In genomic region chr16:425740-426114, GRCh38 we compare ENCODE assay signal across 8 cellular contexts. TPM values are rescaled to one million over a fixed set of nuclear protein-coding genes. Genes with fewer than 3 reads are reported as not detected.
DNase-seq lines count a peak whose midpoint lies in the region; ATAC-seq and TF ChIP-seq lines count a peak whose summit lies in the region.

No MANE protein-coding gene starts in this region.

- peak overlapping the region; percentile 55; the same call in 1 of the 2 replicates for H3K9ac ChIP-seq in HCT116 (ENCODE audit: low read length)

- DNase-seq in HCT116 (ENCODE audit: low read depth, low spot score) = no peak
- no peak for DNase-seq in PC-9
- no peak for DNase-seq in kidney tubule cell (ENCODE audit: low spot score)
- DNase-seq in NCI-H2107 treated with DMSO at 0.1 percent for 48 hours (lab: John Stamatoyannopoulos, UW; ENCODE audit: unreplicated experiment) = no peak
- no peak for DNase-seq in SIG-M5 treated with dmso at 0.1 percent for 504 hours (lab: John Stamatoyannopoulos, UW; ENCODE audit: unreplicated experiment)

- BruUV-seq in HCT116 (replicated peaks; lab: Mats Ljungman, UMichigan) (no TSS peak), PC-9 (replicated peaks; lab: Mats Ljungman, UMichigan) (no TSS peak)

- H3K4me1 ChIP-seq in HCT116 (ENCODE audit: control insufficient read depth in 1 of 2, insufficient read depth in 2 of 2, low read length in 2 of 2) (peaks cover 16 to 35% of the 10 kb centered on the region in 2 experiments), PC-9 (replicated peaks; ENCODE audit: insufficient read depth) (peaks cover 22% of the 10 kb centered on the region), ectodermal cell (ENCODE audit: control insufficient read depth, insufficient read depth, low read length) (peaks cover 16% of the 10 kb centered on the region), neuron (ENCODE audit: insufficient read depth, low read length) (peaks cover 22% of the 10 kb centered on the region)

- TF ChIP-seq CTCF in HCT116 (IDR thresholded peaks at IDR 0.05 in 2 of 3, conservative IDR thresholded peaks at IDR 0.05 in 1 of 3; ENCODE audit: borderline replicate concordance in 1 of 3, insufficient read depth in 1 of 3, low read depth in 2 of 3, low read length in 2 of 3) = no peak
- TF ChIP-seq CTCF in PC-9 (conservative IDR thresholded peaks at IDR 0.05) = no peak

- POLR2A ChIA-PET in HCT116 (lab: Charles Lee) = no interaction called here
- POLR2A ChIA-PET in PC-9 (lab: Charles Lee; ENCODE audit: unreplicated experiment) = no interaction called here

- no peaks in the 10 kb centered on the region for H4K20me1 ChIP-seq in HCT116 (ENCODE audit: insufficient read depth)
- H4K20me1 ChIP-seq in PC-9 (ENCODE audit: insufficient read depth) = no peaks in the 10 kb centered on the region; the same call in 1 of the 2 replicates

- H3K4me3 ChIP-seq in HCT116 (replicated peaks in 1 of 2; ENCODE audit: low read depth in 1 of 2, low read length in 2 of 2) (peak overlapping the region; percentile 43 to 60; a peak in 3 of 4 replicates), PC-9 (peak overlapping the region; percentile 68; the same call in 1 of the 2 replicates), ectodermal cell (ENCODE audit: insufficient read depth, low read depth, low read length) (peak overlapping the region; percentile 84), neuron (ENCODE audit: low read length) (peak overlapping the region; percentile 61)

- peak overlapping the region; percentile 43; the same call in 1 of the 2 replicates for H3K27ac ChIP-seq in HCT116 (ENCODE audit: low read depth, low read length)
- H3K27ac ChIP-seq in PC-9 = no peak overlapping the region
- peak overlapping the region; percentile 55 for H3K27ac ChIP-seq in ectodermal cell (ENCODE audit: insufficient read depth, low read depth, low read length, poor library complexity, severe bottlenecking)

- WGBS in ectodermal cell, 2 experiments = 0 to 1% methylated on average over 63 of the region's 63 CpGs

- H3F3A ChIP-seq in PC-9 (ENCODE audit: insufficient read depth, low read depth) = peaks cover 19% of the 10 kb centered on the region

- no peak for TF ChIP-seq POLR2A in HCT116 (IDR thresholded peaks at IDR 0.05; ENCODE audit: borderline replicate concordance, extremely low read depth, insufficient read depth, insufficient read length)

- RAD21 ChIA-PET in HCT116 (lab: Charles Lee; ENCODE audit: low non-redundant PET in 1 of 2, low total read pairs in 2 of 2, uncharacterized antibody in 2 of 2, unreplicated experiment in 2 of 2) = no interaction called here

- H3K79me2 ChIP-seq in HCT116 (ENCODE audit: insufficient read depth, low read length) (peaks cover 15% of the 10 kb centered on the region; the same call in 1 of the 2 replicates), PC-9 (ENCODE audit: low read depth) (peaks cover 10% of the 10 kb centered on the region)

- H3K36me3 ChIP-seq in HCT116 (ENCODE audit: control insufficient read depth in 1 of 2, insufficient read depth in 2 of 2, low read length in 2 of 2) (no peaks in the 10 kb centered on the region), PC-9 (ENCODE audit: low read depth) (no peaks in the 10 kb centered on the region), ectodermal cell (ENCODE audit: control insufficient read depth, insufficient read depth, low read length) (no peaks in the 10 kb centered on the region), neuron (ENCODE audit: insufficient read depth, low read length) (peaks cover 23% of the 10 kb centered on the region)

- intact Hi-C loops in HCT116 (cut with micrococcal nuclease) (no loop called here), PC-9 (cut with micrococcal nuclease; ENCODE audit: unreplicated experiment) (loop anchor here (5.0 kb wide), 1 partner anchor 102 kb away; the partner anchor contains the start of gene CAPN15)

- no peaks in the 10 kb centered on the region for H3K9me3 ChIP-seq in HCT116 (ENCODE audit: control insufficient read depth in 1 of 2, insufficient read depth in 1 of 2, low read depth in 1 of 2, low read length in 2 of 2)
- H3K9me3 ChIP-seq in PC-9 (ENCODE audit: insufficient read depth, low read depth) = no peaks in the 10 kb centered on the region
- H3K9me3 ChIP-seq in ectodermal cell (ENCODE audit: control insufficient read depth, low read length) = no peaks in the 10 kb centered on the region
- no peaks in the 10 kb centered on the region for H3K9me3 ChIP-seq in neuron (ENCODE audit: low read length)

- H3K9me2 ChIP-seq in HCT116 (ENCODE audit: insufficient read depth) (no peaks in the 10 kb centered on the region), PC-9 (ENCODE audit: insufficient read depth) (no peaks in the 10 kb centered on the region)

- CTCF ChIA-PET in HCT116 (lab: Charles Lee) (interaction anchor here (0.6 to 1.2 kb wide), 2 partner anchors 24 to 62 kb away, joined by 3 read pairs; partner anchors contain the start of gene DECR2), PC-9 (lab: Charles Lee) (interaction anchor here (0.6 to 0.7 kb wide), 2 partner anchors 31 to 73 kb away, joined by 3 to 7 read pairs; no protein-coding TSS in a partner anchor)

- no peak overlapping the region for H2AFZ ChIP-seq in HCT116 (ENCODE audit: low read depth, low read length, poor library complexity, severe bottlenecking)
- no peak overlapping the region for H2AFZ ChIP-seq in PC-9
- no peak overlapping the region for H2AFZ ChIP-seq in neuron (ENCODE audit: low read depth, low read length)

- H3K27me3 ChIP-seq in HCT116 (ENCODE audit: insufficient read depth, low read length) (no peaks in the 10 kb centered on the region), PC-9 (ENCODE audit: insufficient read depth, low read depth) (no peaks in the 10 kb centered on the region), ectodermal cell (ENCODE audit: control insufficient read depth, insufficient read depth, low read length, poor library complexity, severe bottlenecking) (peaks cover 39% of the 10 kb centered on the region), neuron (ENCODE audit: insufficient read depth, low read length) (no peaks in the 10 kb centered on the region)

- TF ChIP-seq RAD21 in HCT116 (IDR thresholded peaks at IDR 0.05; ENCODE audit: low read depth) = no peak

- ATAC-seq in GM18511 (IDR thresholded peaks at IDR 0.05; ENCODE audit: unreplicated experiment) (peak; percentile 43), HCT116 (peak; percentile 55)

- H3K4me2 ChIP-seq in HCT116 (ENCODE audit: low read length) (peak overlapping the region; percentile 89), PC-9 (peak overlapping the region; percentile 97; the same call in 1 of the 2 replicates)

TF ChIP-seq in HCT116, 20 proteins besides CTCF, POLR2A, EP300 and RAD21:
- TF ChIP-seq ZFX (IDR thresholded peaks at IDR 0.05) (peak; percentile 66), ATF3 (IDR thresholded peaks at IDR 0.05) (no peak), TCF7L2 (IDR thresholded peaks at IDR 0.05; ENCODE audit: borderline replicate concordance, extremely low read depth, insufficient read depth, insufficient read length) (no peak)
TF ChIP-seq in HCT116: peak in this region for 1.

RNA-seq across cellular contexts. Expression of gene RAB11FIP3, which starts 0.3 kb away (rescaled TPM):
- total RNA-seq in HCT116 (2021; ENCODE audit: unreplicated experiment) (12.8 TPM), PC-9 (2021) (38.4 and 42.4 TPM in 2 replicates)
- 8.8 and 9.8 TPM in 2 replicates for polyA plus RNA-seq in HCT116 (2012)
- 44.0 TPM for polyA plus RNA-seq in ectodermal cell (2013, experiment 1 of 4)
- 47.1 TPM for polyA plus RNA-seq in ectodermal cell (2013, experiment 2 of 4)
- polyA plus RNA-seq in ectodermal cell (2013, experiment 3 of 4) = 32.4 TPM
- 33.1 TPM for polyA plus RNA-seq in ectodermal cell (2013, experiment 4 of 4)

RNA-seq across cellular contexts. Expression of gene DECR2, which starts 24.0 kb away (rescaled TPM):
- total RNA-seq in HCT116 (2021; ENCODE audit: unreplicated experiment) (17.1 TPM), PC-9 (2021) (65.4 and 78.4 TPM in 2 replicates)
- polyA plus RNA-seq in HCT116 (2012) = 13.6 and 15.8 TPM in 2 replicates
- polyA plus RNA-seq in ectodermal cell (2013, experiment 1 of 4) = 27.4 TPM
- 28.0 TPM for polyA plus RNA-seq in ectodermal cell (2013, experiment 2 of 4)
- polyA plus RNA-seq in ectodermal cell (2013, experiment 3 of 4) = 25.3 TPM
- 27.1 TPM for polyA plus RNA-seq in ectodermal cell (2013, experiment 4 of 4)

RNA-seq across cellular contexts. Expression of gene NME4, which starts 28.7 kb away (rescaled TPM):
- 68.2 TPM for total RNA-seq in HCT116 (2021; ENCODE audit: unreplicated experiment)
- 84.8 and 86.0 TPM in 2 replicates for polyA plus RNA-seq in HCT116 (2012)
- 157 and 159 TPM in 2 replicates for total RNA-seq in PC-9 (2021)
- 279 TPM for polyA plus RNA-seq in ectodermal cell (2013, experiment 1 of 4)
- 259 TPM for polyA plus RNA-seq in ectodermal cell (2013, experiment 2 of 4)
- 305 TPM for polyA plus RNA-seq in ectodermal cell (2013, experiment 3 of 4)
- 341 TPM for polyA plus RNA-seq in ectodermal cell (2013, experiment 4 of 4)

RNA-seq across cellular contexts. Expression of gene PGAP6, which starts 43.9 kb away (rescaled TPM):
- total RNA-seq in HCT116 (2021; ENCODE audit: unreplicated experiment) = 35.4 TPM
- polyA plus RNA-seq in HCT116 (2012) = 37.4 and 48.1 TPM in 2 replicates
- total RNA-seq in PC-9 (2021) = 41.4 and 45.6 TPM in 2 replicates
- polyA plus RNA-seq in ectodermal cell (2013, experiment 1 of 4) = 46.1 TPM
- polyA plus RNA-seq in ectodermal cell (2013, experiment 2 of 4) = 43.0 TPM
- polyA plus RNA-seq in ectodermal cell (2013, experiment 3 of 4) = 35.2 TPM
- 37.4 TPM for polyA plus RNA-seq in ectodermal cell (2013, experiment 4 of 4)

RNA-seq across cellular contexts. Expression of gene MRPL28, which starts 55.4 kb away (rescaled TPM):
- total RNA-seq in HCT116 (2021; ENCODE audit: unreplicated experiment) = 61.4 TPM
- 68.8 and 76.4 TPM in 2 replicates for polyA plus RNA-seq in HCT116 (2012)
- total RNA-seq in PC-9 (2021) = 130 and 150 TPM in 2 replicates
- polyA plus RNA-seq in ectodermal cell (2013, experiment 1 of 4) = 86.3 TPM
- polyA plus RNA-seq in ectodermal cell (2013, experiment 2 of 4) = 87.0 TPM
- 68.8 TPM for polyA plus RNA-seq in ectodermal cell (2013, experiment 3 of 4)
- 81.9 TPM for polyA plus RNA-seq in ectodermal cell (2013, experiment 4 of 4)
